In genomic region chr10:113095419-113095818, GRCh38 we compare ENCODE assay signal across 20 cellular contexts.
DNase-seq lines count a peak whose midpoint lies in the region; ATAC-seq and TF ChIP-seq lines count a peak whose summit lies in the region.
"Had no signal": no experiment of that assay in that cellular context is flagged by ENCODE, and none has a peak within 500 bp of the region (broad histone marks: within the 10 kb centered on the region; RNA-seq: fewer than 3 reads in every experiment).

No MANE protein-coding gene starts in this region.

- peak; percentile 9 for ATAC-seq in left ventricle myocardium superior
- no peak for ATAC-seq in left colon
- ATAC-seq in psoas muscle, result no peak
- ATAC-seq: GM12878 had no signal

- H3K14ac ChIP-seq in trophoblast cell (ENCODE audit: low read length), result peak overlapping the region; percentile 49

- peak overlapping the region; percentile 79 for H3K4me2 ChIP-seq in BLaER1
- no peak overlapping the region for H3K4me2 ChIP-seq in PC-9
- H3K4me2 ChIP-seq in trophoblast cell (ENCODE audit: low read length), result no peak overlapping the region

- peaks cover 17% of the 10 kb centered on the region; the same call in 1 of the 2 replicates for H3K79me2 ChIP-seq in PC-9 (ENCODE audit: low read depth)
- peaks cover 5% of the 10 kb centered on the region for H3K79me2 ChIP-seq in trophoblast cell (ENCODE audit: control insufficient read depth, insufficient read depth, low read length, poor library complexity)

- H3K23ac ChIP-seq in trophoblast cell (ENCODE audit: low read length), result no peak overlapping the region

- BruUV-seq in PC-9 (replicated peaks; lab: Mats Ljungman, UMichigan), result no TSS peak

- peak overlapping the region; percentile 56 for H2BK12ac ChIP-seq in trophoblast cell (ENCODE audit: low read length)

- no peaks in the 10 kb centered on the region for H3K27me3 ChIP-seq in BLaER1
- H3K27me3 ChIP-seq in PC-9 (ENCODE audit: insufficient read depth, low read depth), result no peaks in the 10 kb centered on the region
- no peaks in the 10 kb centered on the region for H3K27me3 ChIP-seq in trophoblast cell (ENCODE audit: insufficient read depth, low read length)
- H3K27me3 ChIP-seq in psoas muscle (ENCODE audit: insufficient read depth in 3 of 3, low read length in 2 of 3), result no peaks in the 10 kb centered on the region
- H3K27me3 ChIP-seq: cardiac muscle cell, suprapubic skin had no signal

- peak overlapping the region; percentile 49 for H2AK5ac ChIP-seq in trophoblast cell (ENCODE audit: low read length)

- H2AFZ ChIP-seq in PC-9 (no peak overlapping the region), trophoblast cell (ENCODE audit: insufficient read depth, low read length, poor library complexity) (no peak overlapping the region)

- H3K79me1 ChIP-seq in trophoblast cell (ENCODE audit: low read length), result peaks cover 12% of the 10 kb centered on the region

- peak overlapping the region; percentile 58 for H4K91ac ChIP-seq in trophoblast cell (ENCODE audit: low read depth, low read length)

- POLR2A ChIA-PET in PC-9 (lab: Charles Lee; ENCODE audit: unreplicated experiment), result no interaction called here

- H3K27ac ChIP-seq in BLaER1 (0 out of 2 replicates have a peak overlapping the region, but pooled peaks have one; percentile 62), PC-9 (peak overlapping the region; percentile 98; the same call in 1 of the 2 replicates), trophoblast cell (ENCODE audit: low read depth, low read length) (no peak overlapping the region), psoas muscle (no peak overlapping the region)
- H3K27ac ChIP-seq: cardiac muscle cell, VCaP had no signal

- H3F3A ChIP-seq in PC-9 (ENCODE audit: insufficient read depth, low read depth), result peaks cover 33% of the 10 kb centered on the region

- H3K4ac ChIP-seq in trophoblast cell (ENCODE audit: low read depth, low read length), result peak overlapping the region; percentile 29

- no peaks in the 10 kb centered on the region for H3K9me2 ChIP-seq in PC-9 (ENCODE audit: insufficient read depth)

- peak overlapping the region; percentile 9 for H4K12ac ChIP-seq in trophoblast cell (ENCODE audit: low read depth, low read length)

- TF ChIP-seq CTCF in PC-9 (conservative IDR thresholded peaks at IDR 0.05) (no peak), psoas muscle (IDR thresholded peaks at IDR 0.05) (no peak)

- H4K20me1 ChIP-seq in BLaER1, result peaks cover 32% of the 10 kb centered on the region; the same call in 1 of the 2 replicates
- no peaks in the 10 kb centered on the region for H4K20me1 ChIP-seq in PC-9 (ENCODE audit: insufficient read depth)

- CTCF ChIA-PET in PC-9 (lab: Charles Lee), result no interaction called here

- H3K4me1 ChIP-seq in BLaER1 (peaks cover 79% of the 10 kb centered on the region), PC-9 (replicated peaks; ENCODE audit: insufficient read depth) (peaks cover 44% of the 10 kb centered on the region), trophoblast cell (ENCODE audit: control insufficient read depth in 1 of 2, insufficient read depth in 2 of 2, low read length in 2 of 2) (peaks cover 16 to 21% of the 10 kb centered on the region in 2 experiments), psoas muscle (no peaks in the 10 kb centered on the region)

- peak overlapping the region; percentile 19 for H2BK120ac ChIP-seq in trophoblast cell (ENCODE audit: insufficient read depth, low read length, poor library complexity)

- H3K9me3 ChIP-seq in BLaER1, result peaks cover 13% of the 10 kb centered on the region
- no peaks in the 10 kb centered on the region for H3K9me3 ChIP-seq in PC-9 (ENCODE audit: insufficient read depth, low read depth)
- no peaks in the 10 kb centered on the region for H3K9me3 ChIP-seq in trophoblast cell (ENCODE audit: insufficient read depth, low read depth, low read length)
- no peaks in the 10 kb centered on the region for H3K9me3 ChIP-seq in psoas muscle
- H3K9me3 ChIP-seq: suprapubic skin had no signal

- H2BK5ac ChIP-seq in trophoblast cell (ENCODE audit: low read depth, low read length, poor library complexity), result peak overlapping the region; percentile 70

- H3K36me3 ChIP-seq in BLaER1 (peaks cover 61% of the 10 kb centered on the region), PC-9 (ENCODE audit: low read depth) (no peaks in the 10 kb centered on the region), trophoblast cell (ENCODE audit: control insufficient read depth in 1 of 2, insufficient read depth in 2 of 2, low read length in 2 of 2) (peaks cover 8 to 25% of the 10 kb centered on the region in 2 experiments), psoas muscle (ENCODE audit: insufficient read depth in 1 of 2, low read depth in 1 of 2) (no peaks in the 10 kb centered on the region)
- H3K36me3 ChIP-seq: cardiac muscle cell had no signal

- H3K4me3 ChIP-seq in BLaER1, result no peak overlapping the region
- H3K4me3 ChIP-seq in PC-9, result no peak overlapping the region
- H3K4me3 ChIP-seq in trophoblast cell (ENCODE audit: low read depth, low read length), result no peak overlapping the region
- H3K4me3 ChIP-seq in psoas muscle, result no peak overlapping the region
- H3K4me3 ChIP-seq: cardiac muscle cell, GM12878, suprapubic skin had no signal

- H3K18ac ChIP-seq in trophoblast cell (ENCODE audit: low read length), result peak overlapping the region; percentile 81

- H3K9ac ChIP-seq in BLaER1, result no peak overlapping the region
- H3K9ac ChIP-seq in trophoblast cell (ENCODE audit: low read length), result no peak overlapping the region

- DNase-seq in PC-9 (no peak), left ventricle myocardium superior (no peak), trophoblast cell (no peak), left colon (no peak), psoas muscle (no peak), activated T-cell treated with anti-CD3 and anti-CD28 coated beads for 4 hours (no peak), cerebellar nuclear complex (lab: John Stamatoyannopoulos, UW) (no peak)
- DNase-seq: activated T-cell treated with anti-CD3 and anti-CD28 coated beads, Interleukin-2, amount 50 U/mL, for 1 hour; amygdala; CD4-positive, alpha-beta T cell; kidney; mesendoderm; NCI-H1417 treated with DMSO at 0.1 percent for 48 hours; NCI-H526 treated with DMSO at 0.1 percent for 48 hours; T-helper 1 cell had no signal

- H4K8ac ChIP-seq in trophoblast cell (ENCODE audit: low read depth, low read length), result peak overlapping the region; percentile 12

- WGBS in trophoblast cell (ENCODE audit: extremely low coverage, insufficient coverage, insufficient read length), result no CpG with 5 or more reads among the region's 8 CpGs
- 76 to 86% (median 78%) methylated on average over 8 of the region's 8 CpGs for WGBS in psoas muscle, 3 donors

- intact Hi-C loops in PC-9 (cut with micrococcal nuclease; ENCODE audit: unreplicated experiment) (no loop called here), left ventricle myocardium superior (cut with micrococcal nuclease) (no loop called here), left colon (cut with DNase I, micrococcal nuclease) (loop anchor here in 1 of 2 donors (10.0 kb wide), 1 partner anchor 141 kb away; the partner anchor contains the start of gene TCF7L2), psoas muscle (cut with DNase I) (no loop called here)

Comparison
In these comparisons a context has a peak if more than half of its experiments do, and no peak if none do; other contexts are left out.
1. H3K27ac ChIP-seq: peak in BLaER1 (single experiment) and PC-9 (single experiment); none in trophoblast cell (single experiment) and psoas muscle (single experiment).